ENCODE assay signal across 15 cellular contexts in genomic region chr12:6775185-6775770, GRCh38. TPM values are rescaled to one million over a fixed set of nuclear protein-coding genes. Genes with fewer than 3 reads are reported as not detected.
DNase-seq lines count a peak whose midpoint lies in the region; ATAC-seq, FAIRE-seq and TF ChIP-seq lines count a peak whose summit lies in the region.
"Had no signal": no experiment of that assay in that cellular context is flagged by ENCODE, and none has a peak within 500 bp of the region (broad histone marks: within the 10 kb centered on the region; RNA-seq: fewer than 3 reads in every experiment).

No MANE protein-coding gene starts in this region.

- H3K27ac Mint-ChIP-seq in CD4-positive, alpha-beta T cell = peak overlapping the region; percentile 70
- peak overlapping the region; percentile 87 for H3K27ac Mint-ChIP-seq in activated T-helper 1 cell treated with anti-CD3 and anti-CD28 coated beads, Interleukin-12 subunit alpha, Interleukin-12 subunit beta, Interleukin-2, Interleukin-4 antibody, amounts not matched to agents 30 ng/mL and 10 ng/mL and 1 ng/mL, durations not matched to agents 14 hours and 24 hours and 36 hours
- peak overlapping the region in 8 of 10 donors; percentile 41 to 98 (median 84) for H3K27ac Mint-ChIP-seq in naive thymus-derived CD8-positive, alpha-beta T cell
- H3K27ac Mint-ChIP-seq: stimulated activated naive B cell treated with anti-CD40 and anti-IgM and Interleukin-4, amounts not matched to agents 10 μg/mL and 1 μg/mL and 100 μg/mL, for 72 hours had no signal

- no peak for DNase-seq in CD4-positive, alpha-beta T cell
- DNase-seq in GM12891 (ENCODE audit: insufficient read length, low spot score) (no peak), glomerular visceral epithelial cell (ENCODE audit: extremely low spot score) (no peak), right atrium auricular region (ENCODE audit: low spot score) (no peak), medulla oblongata (ENCODE audit: extremely low spot score) (no peak)
- no peak for DNase-seq in activated T-helper 1 cell treated with anti-CD3 and anti-CD28 coated beads, Interleukin-12 subunit alpha, Interleukin-12 subunit beta, Interleukin-2, Interleukin-4 antibody, amounts not matched to agents 30 ng/mL and 10 ng/mL and 1 ng/mL, durations not matched to agents 14 hours and 24 hours and 36 hours (ENCODE audit: low spot score)
- peak in 1 of 10 donors; percentile 54 for DNase-seq in naive thymus-derived CD8-positive, alpha-beta T cell
- DNase-seq: left ventricle myocardium inferior; NCI-H1105; NCI-H226; SK-N-SH; stimulated activated naive B cell treated with anti-CD40 and anti-IgM and Interleukin-4, amounts not matched to agents 10 μg/mL and 1 μg/mL and 100 μg/mL, for 72 hours; WERI-Rb-1 had no signal

- peaks cover 64% of the 10 kb centered on the region for H3K4me1 Mint-ChIP-seq in CD4-positive, alpha-beta T cell (ENCODE audit: low read depth)
- peaks cover 88% of the 10 kb centered on the region for H3K4me1 Mint-ChIP-seq in activated T-helper 1 cell treated with anti-CD3 and anti-CD28 coated beads, Interleukin-12 subunit alpha, Interleukin-12 subunit beta, Interleukin-2, Interleukin-4 antibody, amounts not matched to agents 30 ng/mL and 10 ng/mL and 1 ng/mL, durations not matched to agents 14 hours and 24 hours and 36 hours (ENCODE audit: low read depth)
- H3K4me1 Mint-ChIP-seq in naive thymus-derived CD8-positive, alpha-beta T cell = peaks cover 30 to 51% (median 45%) of the 10 kb centered on the region in 4 donors

- H3K27me3 ChIP-seq in CD4-positive, alpha-beta T cell (ENCODE audit: control insufficient read depth, insufficient read depth, low read length) = peaks cover 8% of the 10 kb centered on the region
- no peaks in the 10 kb centered on the region for H3K27me3 ChIP-seq in right atrium auricular region

- intact Hi-C loops in CD4-positive, alpha-beta T cell (cut with DNase I, micrococcal nuclease) = no loop called here
- intact Hi-C loops in activated T-helper 1 cell treated with anti-CD3 and anti-CD28 coated beads, Interleukin-12 subunit alpha, Interleukin-12 subunit beta, Interleukin-2, Interleukin-4 antibody, amounts not matched to agents 30 ng/mL and 10 ng/mL and 1 ng/mL, durations not matched to agents 14 hours and 24 hours and 36 hours (cut with micrococcal nuclease) = no loop called here

- no peak for TF ChIP-seq CTCF in CD4-positive, alpha-beta T cell (IDR thresholded peaks at IDR 0.05)
- no peak for TF ChIP-seq CTCF in right atrium auricular region (IDR thresholded peaks at IDR 0.05)

- peak; percentile 62 for FAIRE-seq in GM12891 (lab: Jason Lieb, UNC)
- FAIRE-seq: bronchial epithelial cell had no signal

- no peaks in the 10 kb centered on the region for H3K9me3 ChIP-seq in CD4-positive, alpha-beta T cell (ENCODE audit: control insufficient read depth, low read length)
- no peaks in the 10 kb centered on the region for H3K9me3 ChIP-seq in right atrium auricular region
- H3K9me3 ChIP-seq: left ventricle myocardium inferior, SK-N-SH had no signal

- POLR2A ChIA-PET in CD4-positive, alpha-beta T cell (lab: Charles Lee) = interaction anchor here (0.8 to 4.0 kb wide), 4 partner anchors 8 to 169 kb away, joined by 3 to 15 read pairs (median 4); partner anchors contain the start of gene CD4
- POLR2A ChIA-PET in naive thymus-derived CD8-positive, alpha-beta T cell (lab: Charles Lee) = interaction anchor here (1.7 kb wide), 1 partner anchor 17 kb away, joined by 5 read pairs; no protein-coding TSS in a partner anchor

- TF ChIP-seq POLR2A in GM12891 (IDR thresholded peaks at IDR 0.05; ENCODE audit: low read depth, low read length) = no peak

- no peaks in the 10 kb centered on the region for H3K36me3 Mint-ChIP-seq in CD4-positive, alpha-beta T cell (ENCODE audit: low read depth)
- H3K36me3 Mint-ChIP-seq in activated T-helper 1 cell treated with anti-CD3 and anti-CD28 coated beads, Interleukin-12 subunit alpha, Interleukin-12 subunit beta, Interleukin-2, Interleukin-4 antibody, amounts not matched to agents 30 ng/mL and 10 ng/mL and 1 ng/mL, durations not matched to agents 14 hours and 24 hours and 36 hours (ENCODE audit: low read depth) = peaks cover 51% of the 10 kb centered on the region
- H3K36me3 Mint-ChIP-seq in naive thymus-derived CD8-positive, alpha-beta T cell = no peaks in the 10 kb centered on the region

- H3K27me3 Mint-ChIP-seq in CD4-positive, alpha-beta T cell = peaks cover 40% of the 10 kb centered on the region
- H3K27me3 Mint-ChIP-seq in activated T-helper 1 cell treated with anti-CD3 and anti-CD28 coated beads, Interleukin-12 subunit alpha, Interleukin-12 subunit beta, Interleukin-2, Interleukin-4 antibody, amounts not matched to agents 30 ng/mL and 10 ng/mL and 1 ng/mL, durations not matched to agents 14 hours and 24 hours and 36 hours (ENCODE audit: insufficient read depth) = no peaks in the 10 kb centered on the region
- peaks cover 11 to 67% (median 36%) of the 10 kb centered on the region in 5 donors for H3K27me3 Mint-ChIP-seq in naive thymus-derived CD8-positive, alpha-beta T cell

- no peaks in the 10 kb centered on the region for H3K36me3 ChIP-seq in right atrium auricular region

- peaks cover 0 to 37% of the 10 kb centered on the region in 2 donors for H3K4me1 ChIP-seq in right atrium auricular region

- ATAC-seq in CD4-positive, alpha-beta T cell (ENCODE audit: poor library complexity) = no peak
- no peak for ATAC-seq in naive thymus-derived CD8-positive, alpha-beta T cell
- ATAC-seq in HG02981 (IDR thresholded peaks at IDR 0.05; ENCODE audit: unreplicated experiment) = no peak
- ATAC-seq: stimulated activated naive B cell treated with anti-CD40 and anti-IgM and Interleukin-4, amounts not matched to agents 10 μg/mL and 1 μg/mL and 100 μg/mL, for 72 hours had no signal

- no peak overlapping the region for H3K27ac ChIP-seq in CD4-positive, alpha-beta T cell (ENCODE audit: low read depth, low read length)
- H3K27ac ChIP-seq in right atrium auricular region = no peak overlapping the region
- H3K27ac ChIP-seq: left ventricle myocardium inferior, WERI-Rb-1 had no signal

- no peak overlapping the region for H3K4me3 ChIP-seq in right atrium auricular region
- H3K4me3 ChIP-seq: left ventricle myocardium inferior had no signal

- CTCF ChIA-PET in CD4-positive, alpha-beta T cell (lab: Charles Lee) = interaction anchor here (0.9 to 1.0 kb wide), 2 partner anchors 9 to 16 kb away, joined by 3 to 4 read pairs; partner anchors contain the start of gene PTMS

- H3K9me3 Mint-ChIP-seq in CD4-positive, alpha-beta T cell = no peaks in the 10 kb centered on the region
- H3K9me3 Mint-ChIP-seq in activated T-helper 1 cell treated with anti-CD3 and anti-CD28 coated beads, Interleukin-12 subunit alpha, Interleukin-12 subunit beta, Interleukin-2, Interleukin-4 antibody, amounts not matched to agents 30 ng/mL and 10 ng/mL and 1 ng/mL, durations not matched to agents 14 hours and 24 hours and 36 hours = no peaks in the 10 kb centered on the region
- no peaks in the 10 kb centered on the region for H3K9me3 Mint-ChIP-seq in naive thymus-derived CD8-positive, alpha-beta T cell
- H3K9me3 Mint-ChIP-seq: stimulated activated naive B cell treated with anti-CD40 and anti-IgM and Interleukin-4, amounts not matched to agents 10 μg/mL and 1 μg/mL and 100 μg/mL, for 72 hours had no signal

- H3K4me3 Mint-ChIP-seq in CD4-positive, alpha-beta T cell = peak overlapping the region; percentile 86
- H3K4me3 Mint-ChIP-seq in activated T-helper 1 cell treated with anti-CD3 and anti-CD28 coated beads, Interleukin-12 subunit alpha, Interleukin-12 subunit beta, Interleukin-2, Interleukin-4 antibody, amounts not matched to agents 30 ng/mL and 10 ng/mL and 1 ng/mL, durations not matched to agents 14 hours and 24 hours and 36 hours = peak overlapping the region; percentile 91
- peak overlapping the region; percentile 70 to 94 (median 80) for H3K4me3 Mint-ChIP-seq in naive thymus-derived CD8-positive, alpha-beta T cell
- H3K4me3 Mint-ChIP-seq: stimulated activated naive B cell treated with anti-CD40 and anti-IgM and Interleukin-4, amounts not matched to agents 10 μg/mL and 1 μg/mL and 100 μg/mL, for 72 hours had no signal

RNA-seq across cellular contexts. Expression of gene LAG3, which starts 3.0 kb away (rescaled TPM):
- 1 to 10 TPM in 1 of 2 experiments, under 1 TPM in 1; 0.82 to 1.4 TPM for total RNA-seq in CD4-positive, alpha-beta T cell
- polyA plus RNA-seq in GM12891 (2012; ENCODE audit: low read depth, missing spikeins) = 1.4 TPM
- 268 and 275 TPM in 2 replicates for total RNA-seq in activated T-helper 1 cell treated with anti-CD3 and anti-CD28 coated beads, Interleukin-12 subunit alpha, Interleukin-12 subunit beta, Interleukin-2, Interleukin-4 antibody, amounts not matched to agents 30 ng/mL and 10 ng/mL and 1 ng/mL, durations not matched to agents 14 hours and 24 hours and 36 hours
- total RNA-seq in naive thymus-derived CD8-positive, alpha-beta T cell = under 1 TPM; 0.60 to 0.75 TPM
- 10 to 100 TPM in 1 of 3 donors, under 1 TPM in 2; 0.47 to 14.5 (median 0.59) TPM for polyA plus RNA-seq in naive thymus-derived CD8-positive, alpha-beta T cell
- under 1 TPM in 1 of 2 donors, not detected in 1; 0.47 TPM for total RNA-seq in right atrium auricular region
- total RNA-seq: bronchial epithelial cell, left ventricle myocardium inferior had no signal

RNA-seq across cellular contexts. Expression of gene PTMS, which starts 9.1 kb away (rescaled TPM):
- 1 to 10 TPM; 1.5 to 1.9 TPM for total RNA-seq in CD4-positive, alpha-beta T cell
- polyA plus RNA-seq in GM12891 (2012; ENCODE audit: low read depth, missing spikeins) = 58.6 TPM
- 247 and 262 TPM in 2 replicates for total RNA-seq in activated T-helper 1 cell treated with anti-CD3 and anti-CD28 coated beads, Interleukin-12 subunit alpha, Interleukin-12 subunit beta, Interleukin-2, Interleukin-4 antibody, amounts not matched to agents 30 ng/mL and 10 ng/mL and 1 ng/mL, durations not matched to agents 14 hours and 24 hours and 36 hours
- under 1 TPM in 1 of 2 experiments, not detected in 1; 0.55 TPM for total RNA-seq in naive thymus-derived CD8-positive, alpha-beta T cell
- 1 to 10 TPM in 1 of 3 donors, not detected in 2; 4.8 TPM for polyA plus RNA-seq in naive thymus-derived CD8-positive, alpha-beta T cell
- 100 to 1,000 TPM in 1 of 2 donors, 10 to 100 TPM in 1; 67.8 to 119 TPM for total RNA-seq in right atrium auricular region

RNA-seq across cellular contexts. Expression of gene CD4, which starts 14.1 kb away (rescaled TPM):
- 100 to 1,000 TPM; 134 to 136 TPM for total RNA-seq in CD4-positive, alpha-beta T cell
- 15.3 TPM for polyA plus RNA-seq in GM12891 (2012; ENCODE audit: low read depth, missing spikeins)
- 311 TPM in 2 replicates for total RNA-seq in activated T-helper 1 cell treated with anti-CD3 and anti-CD28 coated beads, Interleukin-12 subunit alpha, Interleukin-12 subunit beta, Interleukin-2, Interleukin-4 antibody, amounts not matched to agents 30 ng/mL and 10 ng/mL and 1 ng/mL, durations not matched to agents 14 hours and 24 hours and 36 hours
- 1 to 10 TPM; 1.4 to 1.5 TPM for total RNA-seq in naive thymus-derived CD8-positive, alpha-beta T cell
- 1 to 10 TPM in 1 of 3 donors, under 1 TPM in 2; 0.39 to 1.3 (median 0.53) TPM for polyA plus RNA-seq in naive thymus-derived CD8-positive, alpha-beta T cell
- total RNA-seq in right atrium auricular region = 1 to 10 TPM; 3.2 to 7.3 TPM
- total RNA-seq: bronchial epithelial cell had no signal

RNA-seq across cellular contexts. Expression of gene MLF2, which starts 22.3 kb away (rescaled TPM):
- total RNA-seq in CD4-positive, alpha-beta T cell = 100 to 1,000 TPM; 114 to 121 TPM
- polyA plus RNA-seq in GM12891 (2012; ENCODE audit: low read depth, missing spikeins) = 112 TPM
- 159 and 161 TPM in 2 replicates for total RNA-seq in activated T-helper 1 cell treated with anti-CD3 and anti-CD28 coated beads, Interleukin-12 subunit alpha, Interleukin-12 subunit beta, Interleukin-2, Interleukin-4 antibody, amounts not matched to agents 30 ng/mL and 10 ng/mL and 1 ng/mL, durations not matched to agents 14 hours and 24 hours and 36 hours
- 10 to 100 TPM; 87.6 to 98.9 TPM for total RNA-seq in naive thymus-derived CD8-positive, alpha-beta T cell
- polyA plus RNA-seq in naive thymus-derived CD8-positive, alpha-beta T cell = 100 to 1,000 TPM in 2 of 3 donors, 10 to 100 TPM in 1; 98.5 to 133 (median 126) TPM
- total RNA-seq in right atrium auricular region = 100 to 1,000 TPM; 121 to 138 TPM

RNA-seq across cellular contexts. Expression of gene GPR162, which starts 46.3 kb away (rescaled TPM):
- not detected for total RNA-seq in CD4-positive, alpha-beta T cell
- 0.18 TPM for polyA plus RNA-seq in GM12891 (2012; ENCODE audit: low read depth, missing spikeins)
- total RNA-seq in activated T-helper 1 cell treated with anti-CD3 and anti-CD28 coated beads, Interleukin-12 subunit alpha, Interleukin-12 subunit beta, Interleukin-2, Interleukin-4 antibody, amounts not matched to agents 30 ng/mL and 10 ng/mL and 1 ng/mL, durations not matched to agents 14 hours and 24 hours and 36 hours = 0.29 and 0.32 TPM in 2 replicates
- not detected for total RNA-seq in naive thymus-derived CD8-positive, alpha-beta T cell
- not detected for polyA plus RNA-seq in naive thymus-derived CD8-positive, alpha-beta T cell
- total RNA-seq in right atrium auricular region = 1 to 10 TPM in 1 of 2 donors, under 1 TPM in 1; 0.44 to 7.0 TPM
- total RNA-seq: bronchial epithelial cell had no signal

Comparison
In these comparisons a context has a peak if more than half of its experiments do, and no peak if none do; other contexts are left out.
1. RNA of gene LAG3, which starts 3.0 kb away (total RNA-seq): 268 to 275 TPM in activated T-helper 1 cell treated with anti-CD3 and anti-CD28 coated beads, Interleukin-12 subunit alpha, Interleukin-12 subunit beta, Interleukin-2, Interleukin-4 antibody, amounts not matched to agents 30 ng/mL and 10 ng/mL and 1 ng/mL, durations not matched to agents 14 hours and 24 hours and 36 hours; 0.82 to 1.4 TPM in CD4-positive, alpha-beta T cell, 0.60 to 0.75 TPM in naive thymus-derived CD8-positive, alpha-beta T cell and 0.47 TPM in right atrium auricular region; every median in the first group is over 100 times any median in the second.
2. RNA of gene PTMS, which starts 9.1 kb away (total RNA-seq): 247 to 262 TPM in activated T-helper 1 cell treated with anti-CD3 and anti-CD28 coated beads, Interleukin-12 subunit alpha, Interleukin-12 subunit beta, Interleukin-2, Interleukin-4 antibody, amounts not matched to agents 30 ng/mL and 10 ng/mL and 1 ng/mL, durations not matched to agents 14 hours and 24 hours and 36 hours and 67.8 to 119 TPM in right atrium auricular region; 1.5 to 1.9 TPM in CD4-positive, alpha-beta T cell and 0.55 TPM in naive thymus-derived CD8-positive, alpha-beta T cell; every median in the first group is over 10 times any median in the second.
3. RNA of gene CD4, which starts 14.1 kb away (total RNA-seq): 311 TPM in activated T-helper 1 cell treated with anti-CD3 and anti-CD28 coated beads, Interleukin-12 subunit alpha, Interleukin-12 subunit beta, Interleukin-2, Interleukin-4 antibody, amounts not matched to agents 30 ng/mL and 10 ng/mL and 1 ng/mL, durations not matched to agents 14 hours and 24 hours and 36 hours and 134 to 136 TPM in CD4-positive, alpha-beta T cell; 3.2 to 7.3 TPM in right atrium auricular region and 1.4 to 1.5 TPM in naive thymus-derived CD8-positive, alpha-beta T cell; every median in the first group is over 10 times any median in the second.
4. Peak in every context shown above with its lines, with median percentiles within 50 percentile points of each other: H3K27ac Mint-ChIP-seq and H3K4me3 Mint-ChIP-seq.